11 cellular contexts compared by ENCODE assay signal in the genomic region with DNA sequence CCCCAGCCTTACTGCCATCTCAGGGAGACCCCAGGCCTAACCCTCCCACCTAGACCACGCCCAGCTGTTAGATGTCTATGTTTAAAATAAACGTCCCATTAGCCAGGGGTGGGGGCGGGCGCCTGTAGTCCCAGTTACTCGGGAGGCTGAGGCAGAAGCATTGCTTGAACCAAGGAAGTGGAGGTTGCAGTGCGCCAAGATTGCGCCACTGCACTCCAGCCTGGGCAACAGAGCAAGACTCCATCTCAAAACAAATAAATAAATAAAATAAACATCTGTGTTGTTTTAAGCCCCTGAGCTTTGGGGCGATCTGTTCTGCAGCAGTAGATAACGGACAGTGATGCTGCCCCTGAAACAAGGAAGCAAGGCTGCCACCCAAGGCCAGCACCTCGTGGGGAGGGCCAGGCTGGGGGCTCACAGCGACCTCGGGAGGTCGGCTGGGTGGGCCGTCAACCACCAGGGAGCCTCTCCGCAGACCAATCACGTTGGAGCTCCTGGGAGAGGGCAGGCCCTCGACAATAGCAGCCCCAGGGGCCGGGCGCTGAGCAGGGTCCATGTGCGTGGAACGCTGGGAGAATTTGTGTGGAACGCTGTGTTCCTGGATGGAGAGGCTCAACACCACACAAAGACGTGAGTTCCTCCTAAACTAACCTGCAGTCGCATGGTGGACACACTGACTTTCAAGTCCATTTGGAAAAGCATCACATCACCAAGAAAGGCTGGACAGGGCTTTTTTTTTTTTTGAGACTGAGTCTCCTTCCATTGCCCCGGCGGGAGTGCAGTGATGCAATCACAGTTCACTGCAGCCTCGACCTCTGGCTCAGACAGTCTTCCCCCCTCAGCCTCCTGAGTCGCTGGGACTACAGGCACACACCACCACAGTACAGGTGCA. TPM values are rescaled to one million over a fixed set of nuclear protein-coding genes. Genes with fewer than 3 reads are reported as not detected.
DNase-seq lines count a peak whose midpoint lies in the region; ATAC-seq and TF ChIP-seq lines count a peak whose summit lies in the region.
"Had no signal": no experiment of that assay in that cellular context is flagged by ENCODE, and none has a peak within 500 bp of the region (broad histone marks: within the 10 kb centered on the region; RNA-seq: fewer than 3 reads in every experiment).

No MANE protein-coding gene starts in this region.

- CTCF ChIA-PET in CD8-positive, alpha-beta T cell (lab: Charles Lee), result interaction anchor here (3.5 kb wide), 1 partner anchor 36 kb away, joined by 24 read pairs; the partner anchor contains the start of gene PTK6

- H3K4me1 ChIP-seq in CD8-positive, alpha-beta T cell (ENCODE audit: insufficient read depth, low read length), result peaks cover 17% of the 10 kb centered on the region
- peaks cover 25 to 59% of the 10 kb centered on the region in 2 experiments for H3K4me1 ChIP-seq in neutrophil (ENCODE audit: control insufficient read depth in 1 of 2, insufficient read depth in 1 of 2, low read depth in 1 of 2, low read length in 1 of 2)

- no peak overlapping the region for H3K27ac Mint-ChIP-seq in CD8-positive, alpha-beta T cell
- H3K27ac Mint-ChIP-seq in chondrocyte (ENCODE audit: unreplicated experiment), result peak overlapping the region; percentile 82

- ATAC-seq in CD8-positive, alpha-beta T cell, result no peak
- ATAC-seq in GM21381 (IDR thresholded peaks at IDR 0.05; ENCODE audit: unreplicated experiment) (no peak), GM18861 (IDR thresholded peaks at IDR 0.05; ENCODE audit: unreplicated experiment) (no peak)

- DNase-seq in CD8-positive, alpha-beta T cell, result peak in 1 of 7 experiments; percentile 17
- DNase-seq in LHCN-M2 (ENCODE audit: low read depth), result peak; percentile 47
- no peak for DNase-seq in chondrocyte (ENCODE audit: low spot score)
- no peak for DNase-seq in mucosa of gallbladder (ENCODE audit: low spot score)
- no peak for DNase-seq in coronary artery (ENCODE audit: low spot score)
- DNase-seq: KBM-7 had no signal

- no peaks in the 10 kb centered on the region for H3K36me3 ChIP-seq in CD8-positive, alpha-beta T cell (ENCODE audit: insufficient read depth, low read length)
- H3K36me3 ChIP-seq in neutrophil, result peaks cover 22% of the 10 kb centered on the region

- no peak overlapping the region for H3K4me3 ChIP-seq in CD8-positive, alpha-beta T cell (ENCODE audit: low read depth, low read length)
- peak overlapping the region; percentile 74 to 82 for H3K4me3 ChIP-seq in neutrophil (ENCODE audit: low read depth in 1 of 2, low read length in 1 of 2)
- H3K4me3 ChIP-seq in coronary artery, result no peak overlapping the region

- no peak overlapping the region for H3K27ac ChIP-seq in CD8-positive, alpha-beta T cell (ENCODE audit: low read depth, low read length)
- H3K27ac ChIP-seq in neutrophil (peak overlapping the region; percentile 90), coronary artery (peak overlapping the region in 1 of 2 donors; percentile 86)

- H3K9me3 Mint-ChIP-seq in CD8-positive, alpha-beta T cell, result no peaks in the 10 kb centered on the region
- H3K9me3 Mint-ChIP-seq in chondrocyte (ENCODE audit: low read depth), result no peaks in the 10 kb centered on the region

- H3K36me3 Mint-ChIP-seq in CD8-positive, alpha-beta T cell, result no peaks in the 10 kb centered on the region
- H3K36me3 Mint-ChIP-seq in chondrocyte (ENCODE audit: low read depth), result no peaks in the 10 kb centered on the region

- peak overlapping the region; percentile 65 for H3K4me3 Mint-ChIP-seq in CD8-positive, alpha-beta T cell
- peak overlapping the region; percentile 48 for H3K4me3 Mint-ChIP-seq in chondrocyte (ENCODE audit: unreplicated experiment)

- TF ChIP-seq CTCF in CD8-positive, alpha-beta T cell (IDR thresholded peaks at IDR 0.05), result no peak
- TF ChIP-seq CTCF in chondrocyte (IDR thresholded peaks at IDR 0.05) (no peak), neutrophil (IDR thresholded peaks at IDR 0.05) (no peak), coronary artery (IDR thresholded peaks at IDR 0.05) (no peak)

- intact Hi-C loops in CD8-positive, alpha-beta T cell (cut with DNase I, micrococcal nuclease), result loop anchor here (1.0 to 2.0 kb wide), 2 partner anchors 22 kb away; no protein-coding TSS in a partner anchor

- H3K4me1 Mint-ChIP-seq in CD8-positive, alpha-beta T cell (ENCODE audit: low read depth), result no peaks in the 10 kb centered on the region
- peaks cover 16% of the 10 kb centered on the region for H3K4me1 Mint-ChIP-seq in chondrocyte (ENCODE audit: low read depth)

- H3K9me3 ChIP-seq in CD8-positive, alpha-beta T cell (ENCODE audit: low read length), result no peaks in the 10 kb centered on the region
- H3K9me3 ChIP-seq in neutrophil, result no peaks in the 10 kb centered on the region
- H3K9me3 ChIP-seq: SJSA1 had no signal

- H3K27me3 ChIP-seq in CD8-positive, alpha-beta T cell (ENCODE audit: insufficient read depth, low read length), result no peaks in the 10 kb centered on the region
- H3K27me3 ChIP-seq in neutrophil, result peaks cover 42% of the 10 kb centered on the region
- H3K27me3 ChIP-seq: SJSA1 had no signal

- no peaks in the 10 kb centered on the region for H3K27me3 Mint-ChIP-seq in CD8-positive, alpha-beta T cell (ENCODE audit: low read depth)
- H3K27me3 Mint-ChIP-seq in chondrocyte (ENCODE audit: low read depth), result no peaks in the 10 kb centered on the region

- POLR2A ChIA-PET in CD8-positive, alpha-beta T cell (lab: Charles Lee), result interaction anchor here (1.0 to 3.2 kb wide), 3 partner anchors 22 to 55 kb away, joined by 4 to 9 read pairs (median 4); partner anchors contain the start of genes PPDPF and PTK6

RNA-seq across cellular contexts. Expression of gene HELZ2, which starts 1.0 kb away (rescaled TPM):
- 10 to 100 TPM; 43.3 to 48.0 TPM for total RNA-seq in CD8-positive, alpha-beta T cell
- total RNA-seq in LHCN-M2 (2014; rRNA removed) (21.0 and 21.9 TPM in 2 replicates), chondrocyte (13.6 to 18.1 TPM (median 14.9 TPM) in 3 replicates), mucosa of gallbladder (48.9 TPM)
- 6.1 TPM for polyA plus RNA-seq in LHCN-M2 (2012)

RNA-seq across cellular contexts. Expression of gene FNDC11, which starts 21.1 kb away (rescaled TPM):
- under 1 TPM; 0.50 to 0.52 TPM for total RNA-seq in CD8-positive, alpha-beta T cell
- total RNA-seq in LHCN-M2 (2014; rRNA removed) (0.13 and 0.46 TPM in 2 replicates), chondrocyte (0.25 to 0.38 TPM in 2 of 3 replicates, not detected in the other), mucosa of gallbladder (1.4 TPM)
- polyA plus RNA-seq in LHCN-M2 (2012), result 0.19 TPM

RNA-seq across cellular contexts. Expression of gene SRMS, which starts 27.5 kb away (rescaled TPM):
- not detected for total RNA-seq in CD8-positive, alpha-beta T cell
- total RNA-seq in LHCN-M2 (2014; rRNA removed), result not detected in 2 replicates
- polyA plus RNA-seq in LHCN-M2 (2012), result not detected
- total RNA-seq in chondrocyte, result not detected in 3 replicates
- not detected for total RNA-seq in mucosa of gallbladder
- total RNA-seq: SJSA1, skeletal muscle tissue had no signal

RNA-seq across cellular contexts. Expression of gene PTK6, which starts 37.9 kb away (rescaled TPM):
- total RNA-seq in CD8-positive, alpha-beta T cell, result under 1 TPM; 0.11 to 0.14 TPM
- total RNA-seq in LHCN-M2 (2014; rRNA removed) (0.40 and 0.45 TPM in 2 replicates), chondrocyte (not detected in 3 replicates), mucosa of gallbladder (11.0 TPM)
- polyA plus RNA-seq in LHCN-M2 (2012), result 0.32 TPM
- total RNA-seq: SJSA1, skeletal muscle tissue had no signal

RNA-seq across cellular contexts. Expression of gene GMEB2, which starts 51.8 kb away (rescaled TPM):
- total RNA-seq in CD8-positive, alpha-beta T cell, result 10 to 100 TPM; 31.4 to 33.8 TPM
- total RNA-seq in LHCN-M2 (2014; rRNA removed), result 12.7 and 14.9 TPM in 2 replicates
- 7.0 TPM for polyA plus RNA-seq in LHCN-M2 (2012)
- 7.8 to 8.5 TPM (median 7.9 TPM) in 3 replicates for total RNA-seq in chondrocyte
- total RNA-seq in mucosa of gallbladder, result 12.1 TPM

Comparison
In these comparisons a context has a peak if more than half of its experiments do, and no peak if none do; other contexts are left out.
1. H3K4me3 ChIP-seq: peak in neutrophil (2 of 2); none in CD8-positive, alpha-beta T cell (single experiment) and coronary artery (single experiment).